ENCODE assay signal across 19 cellular contexts in genomic region chr6:165991341-165991740, GRCh38.
A peak's percentile ranks its signal among the peaks of the same experiment; 100 is the strongest.
DNase-seq lines count a peak whose midpoint lies in the region; ATAC-seq, FAIRE-seq and TF ChIP-seq lines count a peak whose summit lies in the region.
"Had no signal": no experiment of that assay in that cellular context is flagged by ENCODE, and none has a peak within 500 bp of the region (broad histone marks: within the 10 kb centered on the region; RNA-seq: fewer than 3 reads in every experiment).

No MANE protein-coding gene starts in this region.

- no peaks in the 10 kb centered on the region for H3K36me3 Mint-ChIP-seq in WTC11
- H3K36me3 Mint-ChIP-seq: CD8-positive, alpha-beta memory T cell had no signal

- TF ChIP-seq CTCF in A549 (IDR thresholded peaks at IDR 0.05), result no peak
- no peak for TF ChIP-seq CTCF in esophagus muscularis mucosa (IDR thresholded peaks at IDR 0.05)
- TF ChIP-seq CTCF in WTC11 (IDR thresholded peaks at IDR 0.05), result no peak

- no peaks in the 10 kb centered on the region for H3K9me3 Mint-ChIP-seq in WTC11
- H3K9me3 Mint-ChIP-seq: CD4-positive, alpha-beta T cell; CD8-positive, alpha-beta memory T cell had no signal

- H3K4me1 Mint-ChIP-seq in WTC11, result peaks cover 23% of the 10 kb centered on the region

- peaks cover 34% of the 10 kb centered on the region for H3K9me3 ChIP-seq in A549
- H3K9me3 ChIP-seq in esophagus muscularis mucosa, result no peaks in the 10 kb centered on the region

- ATAC-seq in A549 (no peak), WTC11 (no peak)

- no peak overlapping the region for H3K4me2 ChIP-seq in A549
- H3K4me2 ChIP-seq: BLaER1 treated with 17β-estradiol and CSF1 and Interleukin-3, amounts not matched to agents 10 nM and 100 nM had no signal

- no peak for TF ChIP-seq POLR2A in A549 (IDR thresholded peaks at IDR 0.05; ENCODE audit: low read length)
- TF ChIP-seq POLR2A in esophagus muscularis mucosa (IDR thresholded peaks at IDR 0.05; ENCODE audit: low read depth), result no peak

- H3K27me3 Mint-ChIP-seq in WTC11 (ENCODE audit: low read depth), result peaks cover 81% of the 10 kb centered on the region

- POLR2A ChIA-PET in A549 (lab: Yijun Ruan, JAX), result no interaction called here
- POLR2A ChIA-PET in WTC11 (lab: Charles Lee), result no interaction called here

- no peak overlapping the region for H3K4me3 ChIP-seq in A549
- H3K4me3 ChIP-seq in esophagus muscularis mucosa, result no peak overlapping the region
- H3K4me3 ChIP-seq: BLaER1 treated with 17β-estradiol and CSF1 and Interleukin-3, amounts not matched to agents 10 nM and 100 nM had no signal

- no peaks in the 10 kb centered on the region for H3K36me3 ChIP-seq in esophagus muscularis mucosa
- H3K36me3 ChIP-seq: BLaER1 treated with 17β-estradiol and CSF1 and Interleukin-3, amounts not matched to agents 10 nM and 100 nM had no signal

- no peak for TF ChIP-seq RAD21 in A549 (conservative IDR thresholded peaks at IDR 0.05 in 1 of 2, IDR thresholded peaks at IDR 0.05 in 1 of 2)

- CTCF ChIA-PET in A549 (lab: Yijun Ruan, JAX), result interaction anchor here (1.4 to 3.5 kb wide), 3 partner anchors 10 to 15 kb away, joined by 3 to 11 read pairs (median 7); no protein-coding TSS in a partner anchor
- CTCF ChIA-PET in WTC11 (lab: Charles Lee), result no interaction called here

- intact Hi-C loops in esophagus muscularis mucosa (cut with DNase I) (no loop called here), posterior vena cava (cut with DNase I) (no loop called here)

- no peak for FAIRE-seq in A549 (lab: Jason Lieb, UNC)
- FAIRE-seq: A204.1, G401.6, GM12891 had no signal

- no peak overlapping the region for H3K27ac Mint-ChIP-seq in WTC11
- H3K27ac Mint-ChIP-seq: B cell; CD4-positive, alpha-beta T cell; CD8-positive, alpha-beta memory T cell had no signal

- TF ChIP-seq EP300 in A549 (IDR thresholded peaks at IDR 0.05), result no peak
- no peak for TF ChIP-seq EP300 in esophagus muscularis mucosa (IDR thresholded peaks at IDR 0.05)

- DNase-seq in A549 (ENCODE audit: low read depth in 1 of 2, low spot score in 1 of 2) (no peak), esophagus muscularis mucosa (ENCODE audit: extremely low spot score) (peak; percentile 90), posterior vena cava (ENCODE audit: low spot score) (peak; percentile 76), DMS114 treated with DMSO at 0.1 percent for 48 hours (lab: John Stamatoyannopoulos, UW; ENCODE audit: unreplicated experiment) (no peak), WTC11 (ENCODE audit: low spot score) (no peak)
- DNase-seq: 8988T; AML-193; CD4-positive, alpha-beta T cell; CD8-positive, alpha-beta memory T cell; COR-L47; DMS 273 treated with DMSO at 0.1 percent for 48 hours; DMS79 treated with DMSO at 0.1 percent for 48 hours; GF-D8 had no signal

- 84% methylated on average over 14 of the region's 14 CpGs for WGBS in A549 (ENCODE audit: missing lambda C conversion rate)
- 81% methylated on average over 14 of the region's 14 CpGs for WGBS in esophagus muscularis mucosa

- no peak overlapping the region for H3K4me3 Mint-ChIP-seq in WTC11
- H3K4me3 Mint-ChIP-seq: B cell; CD4-positive, alpha-beta T cell; CD8-positive, alpha-beta memory T cell had no signal

- peaks cover 14% of the 10 kb centered on the region for H3K4me1 ChIP-seq in A549
- H3K4me1 ChIP-seq in esophagus muscularis mucosa, result peaks cover 10 to 30% (median 26%) of the 10 kb centered on the region in 4 donors

- H3K27ac ChIP-seq in A549 (peak overlapping the region; percentile 95 to 97; a peak in 4 of 6 replicates), esophagus muscularis mucosa (replicated peaks in 1 of 4) (no peak overlapping the region)
- H3K27ac ChIP-seq: BLaER1 treated with 17β-estradiol and CSF1 and Interleukin-3, amounts not matched to agents 10 nM and 100 nM; C4-2B had no signal

- H3K27me3 ChIP-seq in esophagus muscularis mucosa, result peaks cover 0 to 25% (median 2%) of the 10 kb centered on the region in 4 donors

TF ChIP-seq in A549, 52 proteins besides CTCF, POLR2A, EP300 and RAD21 (continues in another document):
- no peak for TF ChIP-seq KDM1A (IDR thresholded peaks at IDR 0.05; ENCODE audit: low read depth)
- no peak for TF ChIP-seq CHD2 (IDR thresholded peaks at IDR 0.05; ENCODE audit: low read length, partially characterized antibody)
- no peak for TF ChIP-seq REST (IDR thresholded peaks at IDR 0.05)
- TF ChIP-seq, protein P1, sequence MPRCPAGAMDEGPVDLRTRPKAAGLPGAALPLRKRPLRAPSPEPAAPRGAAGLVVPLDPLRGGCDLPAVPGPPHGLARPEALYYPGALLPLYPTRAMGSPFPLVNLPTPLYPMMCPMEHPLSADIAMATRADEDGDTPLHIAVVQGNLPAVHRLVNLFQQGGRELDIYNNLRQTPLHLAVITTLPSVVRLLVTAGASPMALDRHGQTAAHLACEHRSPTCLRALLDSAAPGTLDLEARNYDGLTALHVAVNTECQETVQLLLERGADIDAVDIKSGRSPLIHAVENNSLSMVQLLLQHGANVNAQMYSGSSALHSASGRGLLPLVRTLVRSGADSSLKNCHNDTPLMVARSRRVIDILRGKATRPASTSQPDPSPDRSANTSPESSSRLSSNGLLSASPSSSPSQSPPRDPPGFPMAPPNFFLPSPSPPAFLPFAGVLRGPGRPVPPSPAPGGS (IDR thresholded peaks at IDR 0.05), result no peak
- no peak for TF ChIP-seq HOXA7 (CRISPR knock-in tag; IDR thresholded peaks at IDR 0.05)
- TF ChIP-seq HOXB13 (CRISPR knock-in tag; IDR thresholded peaks at IDR 0.05; ENCODE audit: low read depth), result no peak
- TF ChIP-seq MAFK (IDR thresholded peaks at IDR 0.05; ENCODE audit: partially characterized antibody), result no peak

TF ChIP-seq in WTC11, 78 proteins besides CTCF, POLR2A, EP300 and RAD21:
- TF ChIP-seq MYBL2 (CRISPR knock-in tag; IDR thresholded peaks at IDR 0.05), result no peak
- TF ChIP-seq IRF2 (CRISPR knock-in tag; IDR thresholded peaks at IDR 0.05; ENCODE audit: borderline replicate concordance, low read depth), result no peak
- TF ChIP-seq NR2C2 (CRISPR knock-in tag; IDR thresholded peaks at IDR 0.05), result no peak
- no peak for TF ChIP-seq ZBTB21 (CRISPR knock-in tag; IDR thresholded peaks at IDR 0.05; ENCODE audit: borderline replicate concordance)
- no peak for TF ChIP-seq ZNF423 (CRISPR knock-in tag; IDR thresholded peaks at IDR 0.05)
- TF ChIP-seq, protein P2, sequence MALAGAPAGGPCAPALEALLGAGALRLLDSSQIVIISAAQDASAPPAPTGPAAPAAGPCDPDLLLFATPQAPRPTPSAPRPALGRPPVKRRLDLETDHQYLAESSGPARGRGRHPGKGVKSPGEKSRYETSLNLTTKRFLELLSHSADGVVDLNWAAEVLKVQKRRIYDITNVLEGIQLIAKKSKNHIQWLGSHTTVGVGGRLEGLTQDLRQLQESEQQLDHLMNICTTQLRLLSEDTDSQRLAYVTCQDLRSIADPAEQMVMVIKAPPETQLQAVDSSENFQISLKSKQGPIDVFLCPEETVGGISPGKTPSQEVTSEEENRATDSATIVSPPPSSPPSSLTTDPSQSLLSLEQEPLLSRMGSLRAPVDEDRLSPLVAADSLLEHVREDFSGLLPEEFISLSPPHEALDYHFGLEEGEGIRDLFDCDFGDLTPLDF (CRISPR knock-in tag; IDR thresholded peaks at IDR 0.05), result no peak
- TF ChIP-seq NFYB (CRISPR knock-in tag; conservative IDR thresholded peaks at IDR 0.05; ENCODE audit: low read depth), result no peak
- TF ChIP-seq FOXK1 (CRISPR knock-in tag; IDR thresholded peaks at IDR 0.05), result no peak
- TF ChIP-seq, protein P3, sequence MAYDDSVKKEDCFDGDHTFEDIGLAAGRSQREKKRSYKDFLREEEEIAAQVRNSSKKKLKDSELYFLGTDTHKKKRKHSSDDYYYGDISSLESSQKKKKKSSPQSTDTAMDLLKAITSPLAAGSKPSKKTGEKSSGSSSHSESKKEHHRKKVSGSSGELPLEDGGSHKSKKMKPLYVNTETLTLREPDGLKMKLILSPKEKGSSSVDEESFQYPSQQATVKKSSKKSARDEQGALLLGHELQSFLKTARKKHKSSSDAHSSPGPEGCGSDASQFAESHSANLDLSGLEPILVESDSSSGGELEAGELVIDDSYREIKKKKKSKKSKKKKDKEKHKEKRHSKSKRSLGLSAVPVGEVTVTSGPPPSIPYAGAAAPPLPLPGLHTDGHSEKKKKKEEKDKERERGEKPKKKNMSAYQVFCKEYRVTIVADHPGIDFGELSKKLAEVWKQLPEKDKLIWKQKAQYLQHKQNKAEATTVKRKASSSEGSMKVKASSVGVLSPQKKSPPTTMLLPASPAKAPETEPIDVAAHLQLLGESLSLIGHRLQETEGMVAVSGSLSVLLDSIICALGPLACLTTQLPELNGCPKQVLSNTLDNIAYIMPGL (CRISPR knock-in tag; IDR thresholded peaks at IDR 0.05), result no peak
- TF ChIP-seq GABPB1 (CRISPR knock-in tag; IDR thresholded peaks at IDR 0.05), result no peak

Comparison
In these comparisons a context has a peak if more than half of its experiments do, and no peak if none do; other contexts are left out.
1. DNase-seq: peak in esophagus muscularis mucosa (single experiment) and posterior vena cava (single experiment); none in A549 (0 of 2), DMS114 treated with DMSO at 0.1 percent for 48 hours (single experiment) and WTC11 (single experiment).
2. H3K27ac ChIP-seq: peak in A549 (2 of 2); none in esophagus muscularis mucosa (0 of 4).